ENCODE assay signal across 11 cellular contexts in genomic region chr11:123406441-123407123, GRCh38. TPM values are rescaled to one million over a fixed set of nuclear protein-coding genes. Genes with fewer than 3 reads are reported as not detected.
DNase-seq lines count a peak whose midpoint lies in the region; ATAC-seq, FAIRE-seq and TF ChIP-seq lines count a peak whose summit lies in the region.
"Had no signal": no experiment of that assay in that cellular context is flagged by ENCODE, and none has a peak within 500 bp of the region (broad histone marks: within the 10 kb centered on the region; RNA-seq: fewer than 3 reads in every experiment).

No MANE protein-coding gene starts in this region.

- no peaks in the 10 kb centered on the region for H3K9me3 Mint-ChIP-seq in activated T-cell treated with anti-CD3 and anti-CD28 coated beads, Interleukin-2, amount 50 U/mL, for 72 hours
- no peaks in the 10 kb centered on the region for H3K9me3 Mint-ChIP-seq in activated naive CD8-positive, alpha-beta T cell treated with anti-CD3 and anti-CD28 coated beads, Interleukin-2, amount 50 U/mL, for 24 hours
- H3K9me3 Mint-ChIP-seq: stimulated activated memory B cell treated with anti-CD40 and anti-IgM and Interleukin-4, amounts not matched to agents 10 μg/mL and 1 μg/mL and 100 μg/mL, for 72 hours had no signal

- H3K9me3 ChIP-seq in ovary = no peaks in the 10 kb centered on the region
- H3K9me3 ChIP-seq: psoas muscle had no signal

- no peak for TF ChIP-seq EP300 in ovary (IDR thresholded peaks at IDR 0.05)

- H3K4me3 Mint-ChIP-seq in activated T-cell treated with anti-CD3 and anti-CD28 coated beads, Interleukin-2, amount 50 U/mL, for 72 hours = peak overlapping the region; percentile 83 to 94
- no peak overlapping the region for H3K4me3 Mint-ChIP-seq in activated naive CD8-positive, alpha-beta T cell treated with anti-CD3 and anti-CD28 coated beads, Interleukin-2, amount 50 U/mL, for 24 hours
- H3K4me3 Mint-ChIP-seq: stimulated activated memory B cell treated with anti-CD40 and anti-IgM and Interleukin-4, amounts not matched to agents 10 μg/mL and 1 μg/mL and 100 μg/mL, for 72 hours had no signal

- peaks cover 46% of the 10 kb centered on the region for H3K4me1 Mint-ChIP-seq in activated T-cell treated with anti-CD3 and anti-CD28 coated beads, Interleukin-2, amount 50 U/mL, for 72 hours (ENCODE audit: low read depth)
- peaks cover 16% of the 10 kb centered on the region for H3K4me1 Mint-ChIP-seq in activated naive CD8-positive, alpha-beta T cell treated with anti-CD3 and anti-CD28 coated beads, Interleukin-2, amount 50 U/mL, for 24 hours

- intact Hi-C loops in ovary (cut with DNase I) = loop anchor here (2.0 to 10.0 kb wide), 3 partner anchors 68 to 72 kb away; no protein-coding TSS in a partner anchor

- no peaks in the 10 kb centered on the region for H3K4me1 ChIP-seq in ovary (ENCODE audit: insufficient read depth)
- H3K4me1 ChIP-seq: psoas muscle had no signal

- FAIRE-seq in D721Med (lab: Jason Lieb, UNC) = no peak

- H3K4me3 ChIP-seq in ovary = no peak overlapping the region
- H3K4me3 ChIP-seq: PC-9, psoas muscle had no signal

- H3K27ac Mint-ChIP-seq in activated T-cell treated with anti-CD3 and anti-CD28 coated beads, Interleukin-2, amount 50 U/mL, for 72 hours = peak overlapping the region; percentile 92
- no peak overlapping the region for H3K27ac Mint-ChIP-seq in activated naive CD8-positive, alpha-beta T cell treated with anti-CD3 and anti-CD28 coated beads, Interleukin-2, amount 50 U/mL, for 24 hours
- H3K27ac Mint-ChIP-seq: stimulated activated memory B cell treated with anti-CD40 and anti-IgM and Interleukin-4, amounts not matched to agents 10 μg/mL and 1 μg/mL and 100 μg/mL, for 72 hours had no signal

- peak; percentile 69 for ATAC-seq in activated T-cell treated with anti-CD3 and anti-CD28 coated beads, Interleukin-2, amount 50 U/mL, for 72 hours (replicated peaks in 1 of 2)
- peak; percentile 78 for ATAC-seq in GM21447 (IDR thresholded peaks at IDR 0.05; ENCODE audit: unreplicated experiment)
- ATAC-seq in HG03196 (IDR thresholded peaks at IDR 0.05; ENCODE audit: unreplicated experiment) = peak; percentile 62
- ATAC-seq in activated naive CD8-positive, alpha-beta T cell treated with anti-CD3 and anti-CD28 coated beads, Interleukin-2, amount 50 U/mL, for 24 hours = peak; percentile 44
- no peak for ATAC-seq in HG03565 (IDR thresholded peaks at IDR 0.05; ENCODE audit: unreplicated experiment)
- ATAC-seq: stimulated activated memory B cell treated with anti-CD40 and anti-IgM and Interleukin-4, amounts not matched to agents 10 μg/mL and 1 μg/mL and 100 μg/mL, for 72 hours had no signal

- DNase-seq in activated T-cell treated with anti-CD3 and anti-CD28 coated beads, Interleukin-2, amount 50 U/mL, for 72 hours = no peak
- DNase-seq in activated T-cell treated with anti-CD3 and anti-CD28 coated beads for 4 hours (no peak), ovary (no peak), D721Med (ENCODE audit: insufficient read length, low spot score) (no peak)
- DNase-seq in activated naive CD8-positive, alpha-beta T cell treated with anti-CD3 and anti-CD28 coated beads, Interleukin-2, amount 50 U/mL, for 24 hours = no peak

- H3K27me3 Mint-ChIP-seq in activated T-cell treated with anti-CD3 and anti-CD28 coated beads, Interleukin-2, amount 50 U/mL, for 72 hours (ENCODE audit: low read depth) = peaks cover 26% of the 10 kb centered on the region
- peaks cover 9% of the 10 kb centered on the region for H3K27me3 Mint-ChIP-seq in activated naive CD8-positive, alpha-beta T cell treated with anti-CD3 and anti-CD28 coated beads, Interleukin-2, amount 50 U/mL, for 24 hours

- TF ChIP-seq CTCF in ovary (IDR thresholded peaks at IDR 0.05) (no peak), D721Med (IDR thresholded peaks at IDR 0.05; ENCODE audit: insufficient read depth, missing control alignments) (no peak)

- 64 to 73% (median 65%) methylated on average over 4 of the region's 4 CpGs for WGBS in ovary, 3 donors

- H3K27me3 ChIP-seq in ovary = no peaks in the 10 kb centered on the region

- H3K36me3 Mint-ChIP-seq in activated T-cell treated with anti-CD3 and anti-CD28 coated beads, Interleukin-2, amount 50 U/mL, for 72 hours (ENCODE audit: insufficient read depth in 2 of 2) = no peaks in the 10 kb centered on the region
- H3K36me3 Mint-ChIP-seq in activated naive CD8-positive, alpha-beta T cell treated with anti-CD3 and anti-CD28 coated beads, Interleukin-2, amount 50 U/mL, for 24 hours (ENCODE audit: low read depth) = no peaks in the 10 kb centered on the region
- H3K36me3 Mint-ChIP-seq: stimulated activated memory B cell treated with anti-CD40 and anti-IgM and Interleukin-4, amounts not matched to agents 10 μg/mL and 1 μg/mL and 100 μg/mL, for 72 hours had no signal

- no peak for TF ChIP-seq POLR2A in ovary (IDR thresholded peaks at IDR 0.05)

- H3K27ac ChIP-seq in ovary = no peak overlapping the region
- H3K27ac ChIP-seq: PC-9, psoas muscle had no signal

- H3K36me3 ChIP-seq in ovary = no peaks in the 10 kb centered on the region

RNA-seq across cellular contexts. Expression of gene GRAMD1B, which starts 23.5 kb away (rescaled TPM):
- total RNA-seq in activated T-cell treated with anti-CD3 and anti-CD28 coated beads, Interleukin-2, amount 50 U/mL, for 72 hours = 100 to 1,000 TPM in 1 of 2 donors, 10 to 100 TPM in 1; 64.0 to 107 TPM
- 10 to 100 TPM; 12.9 to 47.9 (median 25.4) TPM for total RNA-seq in ovary
- polyA plus RNA-seq in ovary = 100 to 1,000 TPM in 1 of 2 donors, 10 to 100 TPM in 1; 10.8 to 185 TPM
